Comparison of ENCODE assay signal across 25 cellular contexts in the genomic region with DNA sequence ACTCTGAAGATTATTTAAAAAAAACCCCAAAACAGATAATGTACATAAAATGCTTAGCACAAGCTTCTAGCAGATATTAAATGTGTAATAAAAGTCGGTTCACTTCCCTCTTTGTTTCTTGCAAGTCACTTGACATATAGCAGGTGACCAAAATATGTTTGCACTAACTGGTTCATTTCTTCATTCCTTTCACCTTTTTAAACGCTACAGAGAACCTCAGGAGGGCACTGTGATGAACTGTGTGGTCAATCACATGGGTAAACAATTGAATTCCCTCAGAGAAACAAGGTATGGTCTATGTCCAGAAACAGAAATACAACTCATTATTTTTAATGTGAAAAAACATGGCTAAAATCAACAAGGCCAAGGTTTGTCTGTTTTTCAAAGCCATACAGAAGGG. TPM values are rescaled to one million over a fixed set of nuclear protein-coding genes. Genes with fewer than 3 reads are reported as not detected.
DNase-seq lines count a peak whose midpoint lies in the region; ATAC-seq and TF ChIP-seq lines count a peak whose summit lies in the region.
"Had no signal": no experiment of that assay in that cellular context is flagged by ENCODE, and none has a peak within 500 bp of the region (broad histone marks: within the 10 kb centered on the region; RNA-seq: fewer than 3 reads in every experiment).

No MANE protein-coding gene starts in this region.

- ATAC-seq in Panc1, result no peak
- ATAC-seq in thoracic aorta (ENCODE audit: insufficient number of reproducible peaks, low FRiP score, low read depth), result no peak
- no peak for ATAC-seq in naive thymus-derived CD4-positive, alpha-beta T cell
- ATAC-seq: activated T-cell treated with anti-CD3 and anti-CD28 coated beads, Interleukin-2, amount 50 U/mL, for 4 hours; left lobe of liver; natural killer cell had no signal

- H3K4me2 ChIP-seq in GM23248 (ENCODE audit: unreplicated experiment), result no peak overlapping the region
- no peak overlapping the region for H3K4me2 ChIP-seq in fibroblast of lung (ENCODE audit: extremely low read depth, insufficient read depth, low read length)

- no TSS peak for BruUV-seq in Panc1 (replicated peaks; lab: Mats Ljungman, UMichigan)

- CTCF ChIA-PET in Panc1 (lab: Charles Lee), result interaction anchor here (0.6 kb wide), 1 partner anchor 1713 kb away, joined by 4 read pairs; no protein-coding TSS in a partner anchor
- CTCF ChIA-PET in naive thymus-derived CD4-positive, alpha-beta T cell (lab: Charles Lee), result no interaction called here

- no peaks in the 10 kb centered on the region for H3K9me2 ChIP-seq in GM23248 (ENCODE audit: insufficient read depth)

- H3K4me1 ChIP-seq in GM23248 (ENCODE audit: insufficient read depth) (peaks cover 78% of the 10 kb centered on the region), Panc1 (ENCODE audit: control insufficient read depth, insufficient read depth, low read length) (peaks cover 47% of the 10 kb centered on the region), fibroblast of lung (ENCODE audit: control insufficient read depth, extremely low read depth, insufficient read depth, low read length) (peaks cover 31% of the 10 kb centered on the region), thoracic aorta (ENCODE audit: control insufficient read depth in 1 of 2, low read depth in 2 of 2) (peaks cover 20 to 32% of the 10 kb centered on the region in 2 donors)
- no peaks in the 10 kb centered on the region for H3K4me1 ChIP-seq in naive thymus-derived CD4-positive, alpha-beta T cell (ENCODE audit: control insufficient read depth in 2 of 2, insufficient read depth in 2 of 2, low read length in 2 of 2)

- H3K27me3 ChIP-seq in GM23248 (replicated peaks; ENCODE audit: insufficient read depth), result no peaks in the 10 kb centered on the region
- no peaks in the 10 kb centered on the region for H3K27me3 ChIP-seq in Panc1 (ENCODE audit: control insufficient read depth, insufficient read depth, low read length)
- no peaks in the 10 kb centered on the region for H3K27me3 ChIP-seq in fibroblast of lung (ENCODE audit: control insufficient read depth, insufficient read depth, low read length)
- no peaks in the 10 kb centered on the region for H3K27me3 ChIP-seq in thoracic aorta (replicated peaks; ENCODE audit: insufficient read depth)
- H3K27me3 ChIP-seq in naive thymus-derived CD4-positive, alpha-beta T cell (ENCODE audit: control insufficient read depth in 2 of 2, insufficient read depth in 2 of 2, low read length in 2 of 2), result no peaks in the 10 kb centered on the region
- H3K27me3 ChIP-seq: vagina had no signal

- H2AFZ ChIP-seq in GM23248 (no peak overlapping the region), fibroblast of lung (ENCODE audit: low read length) (no peak overlapping the region)

- peaks cover 0 to 4% (median 3%) of the 10 kb centered on the region in 5 donors for H3K36me3 Mint-ChIP-seq in naive thymus-derived CD4-positive, alpha-beta T cell
- H3K36me3 Mint-ChIP-seq: CD4-positive, alpha-beta memory T cell; natural killer cell had no signal

- H3K27me3 Mint-ChIP-seq in naive thymus-derived CD4-positive, alpha-beta T cell, result peaks cover 0 to 46% (median under 1%) of the 10 kb centered on the region in 5 donors

- DNase-seq in GM23248 (no peak), Panc1 (ENCODE audit: low read depth, low spot score) (no peak), fibroblast of lung (ENCODE audit: low read depth in 2 of 2) (no peak), thoracic aorta (ENCODE audit: low spot score) (no peak), cerebellar nuclear complex (lab: John Stamatoyannopoulos, UW) (no peak), AML-193 (lab: John Stamatoyannopoulos, UW) (no peak)
- no peak for DNase-seq in naive thymus-derived CD4-positive, alpha-beta T cell
- DNase-seq: activated CD4-positive, alpha-beta T cell treated with anti-CD3 and anti-CD28 coated beads for 1 hour; activated naive CD4-positive, alpha-beta T cell treated with Interleukin-2 at 50 U/mL for 16 hours; activated T-cell treated with anti-CD3 and anti-CD28 coated beads, Interleukin-2, amount 50 U/mL, for 4 hours; amniotic stem cell; CD4-positive, alpha-beta memory T cell; foreskin fibroblast; GOT3; KG1; natural killer cell; NCI-H1436; NCI-H446 treated with DMSO at 0.1 percent for 48 hours; SHP77 treated with DMSO at 0.1 percent for 48 hours; stimulated activated CD4-positive, alpha-beta T cell treated with anti-CD3 and anti-CD28 coated beads, Interleukin-4, amount 100 ng/mL, for 24 hours; stimulated activated naive CD4-positive, alpha-beta T cell; T-helper 1 cell had no signal

- H3K4me1 Mint-ChIP-seq in naive thymus-derived CD4-positive, alpha-beta T cell, result peaks cover 0 to 3% (median 0%) of the 10 kb centered on the region in 7 donors
- H3K4me1 Mint-ChIP-seq: CD4-positive, alpha-beta memory T cell; natural killer cell had no signal

- peak overlapping the region; percentile 98 for H3K27ac ChIP-seq in GM23248
- peak overlapping the region; percentile 80 for H3K27ac ChIP-seq in Panc1 (ENCODE audit: low read length)
- peak overlapping the region; percentile 99 for H3K27ac ChIP-seq in fibroblast of lung (ENCODE audit: insufficient read depth, low read length)
- peak overlapping the region; percentile 46 to 73 for H3K27ac ChIP-seq in thoracic aorta
- H3K27ac ChIP-seq in naive thymus-derived CD4-positive, alpha-beta T cell (ENCODE audit: low read depth, low read length), result no peak overlapping the region
- H3K27ac ChIP-seq: vagina had no signal

- POLR2A ChIA-PET in Panc1 (lab: Charles Lee), result no interaction called here
- POLR2A ChIA-PET in naive thymus-derived CD4-positive, alpha-beta T cell (lab: Charles Lee), result no interaction called here

- no peak overlapping the region for H3K27ac Mint-ChIP-seq in naive thymus-derived CD4-positive, alpha-beta T cell
- H3K27ac Mint-ChIP-seq: CD4-positive, alpha-beta memory T cell; mesothelial cell of epicardium; natural killer cell had no signal

- H4K20me1 ChIP-seq in GM23248 (ENCODE audit: insufficient read depth) (no peaks in the 10 kb centered on the region), fibroblast of lung (ENCODE audit: control insufficient read depth, extremely low read depth, insufficient read depth, low read length) (no peaks in the 10 kb centered on the region)

- H3K36me3 ChIP-seq in GM23248 (ENCODE audit: low read depth) (no peaks in the 10 kb centered on the region; the same call in 1 of the 2 replicates), Panc1 (ENCODE audit: control insufficient read depth, insufficient read depth, low read length) (no peaks in the 10 kb centered on the region), fibroblast of lung (ENCODE audit: control insufficient read depth, insufficient read depth, low read length) (no peaks in the 10 kb centered on the region), thoracic aorta (no peaks in the 10 kb centered on the region)
- no peaks in the 10 kb centered on the region for H3K36me3 ChIP-seq in naive thymus-derived CD4-positive, alpha-beta T cell (ENCODE audit: control insufficient read depth in 2 of 3, insufficient read depth in 3 of 3, low read length in 3 of 3)
- H3K36me3 ChIP-seq: vagina had no signal

- H3K4me3 ChIP-seq in GM23248, result no peak overlapping the region
- H3K4me3 ChIP-seq in Panc1 (ENCODE audit: low read depth in 2 of 2, low read length in 2 of 2), result no peak overlapping the region
- no peak overlapping the region for H3K4me3 ChIP-seq in fibroblast of lung (replicated peaks in 1 of 4; ENCODE audit: control extremely low read depth in 1 of 4, insufficient read depth in 1 of 4, low read depth in 3 of 4, low read length in 4 of 4)
- H3K4me3 ChIP-seq in thoracic aorta, result no peak overlapping the region
- no peak overlapping the region for H3K4me3 ChIP-seq in naive thymus-derived CD4-positive, alpha-beta T cell (ENCODE audit: low read length)
- H3K4me3 ChIP-seq: vagina had no signal

- H3K79me2 ChIP-seq in GM23248 (ENCODE audit: insufficient read depth) (peaks cover 68% of the 10 kb centered on the region), fibroblast of lung (ENCODE audit: control insufficient read depth, insufficient read depth, low read length) (peaks cover 20% of the 10 kb centered on the region)

- H3F3A ChIP-seq in GM23248 (ENCODE audit: insufficient read depth), result peaks cover 88% of the 10 kb centered on the region

- peaks cover 0 to 7% (median 5%) of the 10 kb centered on the region in 11 donors for H3K9me3 Mint-ChIP-seq in naive thymus-derived CD4-positive, alpha-beta T cell
- H3K9me3 Mint-ChIP-seq: mesothelial cell of epicardium had no signal

- whole genome bisulfite sequencing in GM23248 (ENCODE audit: low coverage in 1 of 2, low lambda C conversion rate in 2 of 2, missing lambda C conversion rate in 2 of 2), 2 experiments, result 95 to 96% methylated on average over 2 of the region's 2 CpGs

- H3K9ac ChIP-seq in GM23248 (no peak overlapping the region), fibroblast of lung (ENCODE audit: insufficient read depth, low read length) (no peak overlapping the region)

- in situ Hi-C loops in GM23248 (cut with MboI), result no loop called here
- in situ Hi-C loops in Panc1 (cut with HindIII; ENCODE audit: low pct_unique_long_range_greater_than_20kb, low sequenced_read_pairs), result no loop called here

- TF ChIP-seq CTCF in Panc1 (IDR thresholded peaks at IDR 0.05), result no peak; the same call in 1 of the 2 replicates
- no peak for TF ChIP-seq CTCF in fibroblast of lung (conservative IDR thresholded peaks at IDR 0.05 in 1 of 2, IDR thresholded peaks at IDR 0.05 in 1 of 2; ENCODE audit: low read depth in 1 of 2, low read length in 2 of 2)
- TF ChIP-seq CTCF in thoracic aorta (IDR thresholded peaks at IDR 0.05), result no peak

- H3K4me3 Mint-ChIP-seq in naive thymus-derived CD4-positive, alpha-beta T cell, result no peak overlapping the region
- H3K4me3 Mint-ChIP-seq: activated T-cell treated with anti-CD3 and anti-CD28 coated beads, Interleukin-2, amount 50 U/mL, for 4 hours; CD4-positive, alpha-beta memory T cell; mesothelial cell of epicardium; natural killer cell had no signal

- no peaks in the 10 kb centered on the region for H3K9me3 ChIP-seq in GM23248 (ENCODE audit: low read depth)
- H3K9me3 ChIP-seq in Panc1 (ENCODE audit: control insufficient read depth, insufficient read depth, low read depth, low read length), result no peaks in the 10 kb centered on the region
- no peaks in the 10 kb centered on the region for H3K9me3 ChIP-seq in fibroblast of lung (ENCODE audit: control insufficient read depth, insufficient read depth, low read depth, low read length)
- no peaks in the 10 kb centered on the region for H3K9me3 ChIP-seq in thoracic aorta
- peaks cover 0 to 3% (median 0%) of the 10 kb centered on the region in 3 experiments for H3K9me3 ChIP-seq in naive thymus-derived CD4-positive, alpha-beta T cell (ENCODE audit: control insufficient read depth in 2 of 3, low read length in 3 of 3)
- H3K9me3 ChIP-seq: vagina had no signal

- intact Hi-C loops in Panc1 (cut with micrococcal nuclease; ENCODE audit: unreplicated experiment), result no loop called here
- intact Hi-C loops in naive thymus-derived CD4-positive, alpha-beta T cell (cut with micrococcal nuclease), result no loop called here

RNA-seq across cellular contexts. Expression of a gene that starts 51.3 kb away (rescaled TPM):
- total RNA-seq in GM23248 (2014; rRNA removed; shearing (Covaris generic)), result 45.5 and 51.4 TPM in 2 replicates
- polyA plus RNA-seq in GM23248 (2016; fragmentation: Nextera tagmentation; extraction: Ambion mirVana), result 70.7 and 74.2 TPM in 2 replicates
- 69.9 TPM for total RNA-seq in Panc1 (2021; ENCODE audit: unreplicated experiment)
- polyA plus RNA-seq in Panc1 (2012; ENCODE audit: insufficient read length), result 32.8 TPM
- total RNA-seq in fibroblast of lung, result 21.3 and 30.2 TPM in 2 replicates
- polyA plus RNA-seq in fibroblast of lung, result 18.8 and 20.1 TPM in 2 replicates
- polyA plus RNA-seq in fibroblast of lung (2012), result 20.1 and 20.2 TPM in 2 replicates
- polyA minus RNA-seq in fibroblast of lung (ENCODE audit: low replicate concordance), result 13.4 and 17.8 TPM in 2 replicates
- 10 to 100 TPM; 13.8 to 34.2 TPM for total RNA-seq in thoracic aorta
- total RNA-seq in naive thymus-derived CD4-positive, alpha-beta T cell, result 10 to 100 TPM; 30.4 to 53.0 (median 35.4) TPM
- polyA plus RNA-seq in naive thymus-derived CD4-positive, alpha-beta T cell, result 10 to 100 TPM; 17.4 to 19.4 TPM
